Comparison of ENCODE assay signal across 1 cellular context in genomic region chr13:95247857-95248256, GRCh38.
A peak's percentile ranks its signal among the peaks of the same experiment; 100 is the strongest.
TF ChIP-seq lines count a peak whose summit lies in the region.

No MANE protein-coding gene starts in this region.

TF ChIP-seq in K562, 482 proteins besides CTCF, POLR2A, EP300 and RAD21 (continued from another document and continues in another):
- TF ChIP-seq CREB5 (CRISPR knock-in tag; IDR thresholded peaks at IDR 0.05) (no peak), GTF2A2 (tag; IDR thresholded peaks at IDR 0.05) (no peak), FOXJ2 (tag; IDR thresholded peaks at IDR 0.05) (no peak), KLF10 (CRISPR knock-in tag; IDR thresholded peaks at IDR 0.05) (no peak), ZNF133 (CRISPR knock-in tag; IDR thresholded peaks at IDR 0.05) (no peak), SMARCB1 (IDR thresholded peaks at IDR 0.05; ENCODE audit: insufficient read length, low read depth) (no peak), ZNF830 (CRISPR knock-in tag; IDR thresholded peaks at IDR 0.05) (no peak), MEF2D (tag; conservative IDR thresholded peaks at IDR 0.05; ENCODE audit: low read depth) (no peak), ZNF717 (CRISPR knock-in tag; IDR thresholded peaks at IDR 0.05) (no peak), SP1 (CRISPR knock-in tag; IDR thresholded peaks at IDR 0.05) (no peak), NKRF (IDR thresholded peaks at IDR 0.05; ENCODE audit: borderline replicate concordance) (no peak), SMARCE1 (IDR thresholded peaks at IDR 0.05) (no peak), ZFX (CRISPR knock-in tag; IDR thresholded peaks at IDR 0.05) (no peak), ZNF263 (CRISPR knock-in tag; IDR thresholded peaks at IDR 0.05; ENCODE audit: borderline replicate concordance) (no peak), NFIC (IDR thresholded peaks at IDR 0.05) (no peak), L3MBTL2 (IDR thresholded peaks at IDR 0.05) (no peak), TOE1 (IDR thresholded peaks at IDR 0.05; ENCODE audit: borderline replicate concordance) (0 out of 2 replicates have a peak, but pooled peaks have one; percentile 31), TOE1 (CRISPR knock-in tag; IDR thresholded peaks at IDR 0.05; ENCODE audit: borderline replicate concordance, low read depth) (no peak), GABPB2 (CRISPR knock-in tag; conservative IDR thresholded peaks at IDR 0.05) (no peak), ZNF77 (CRISPR knock-in tag; IDR thresholded peaks at IDR 0.05) (no peak), DEAF1 (CRISPR knock-in tag; IDR thresholded peaks at IDR 0.05) (no peak), ZNF740 (CRISPR knock-in tag; IDR thresholded peaks at IDR 0.05) (no peak), ZNF740 (tag; IDR thresholded peaks at IDR 0.05) (no peak), FOS (IDR thresholded peaks at IDR 0.05; ENCODE audit: extremely low read depth, insufficient read length) (no peak), PHF8 (IDR thresholded peaks at IDR 0.05; ENCODE audit: borderline replicate concordance, low read length) (no peak), JUND (IDR thresholded peaks at IDR 0.05; ENCODE audit: borderline replicate concordance, low read depth, low read length) (no peak; the same call in 1 of the 2 replicates), JUND (tag; IDR thresholded peaks at IDR 0.05; ENCODE audit: borderline replicate concordance, low read depth, low read length) (peak; percentile 15; the same call in 1 of the 3 replicates), XRCC3 (IDR thresholded peaks at IDR 0.05) (no peak), ZBTB40 (IDR thresholded peaks at IDR 0.05) (no peak), ZBTB40 (CRISPR knock-in tag; IDR thresholded peaks at IDR 0.05) (no peak), NFE2 (IDR thresholded peaks at IDR 0.05; ENCODE audit: low read depth) (no peak), ARNT (IDR thresholded peaks at IDR 0.05) (no peak), CHD4 (IDR thresholded peaks at IDR 0.05; ENCODE audit: insufficient read depth, insufficient replicate concordance, low read depth, low read length, poor library complexity, severe bottlenecking) (no peak), ARID1B (IDR thresholded peaks at IDR 0.05) (peak; percentile 80), BHLHE40 (IDR thresholded peaks at IDR 0.05; ENCODE audit: low read length) (no peak), ZNF589 (CRISPR knock-in tag; IDR thresholded peaks at IDR 0.05; ENCODE audit: low read depth) (no peak), HLTF (IDR thresholded peaks at IDR 0.05) (no peak), ZFP30 (CRISPR knock-in tag; IDR thresholded peaks at IDR 0.05; ENCODE audit: borderline replicate concordance) (no peak), WHSC1 (IDR thresholded peaks at IDR 0.05; ENCODE audit: low read length) (no peak), SFPQ (IDR thresholded peaks at IDR 0.05; ENCODE audit: low read depth, low read length) (no peak), MBD1 (CRISPR knock-in tag; IDR thresholded peaks at IDR 0.05) (no peak), ZBTB1 (CRISPR knock-in tag; IDR thresholded peaks at IDR 0.05; ENCODE audit: borderline replicate concordance, low read depth) (no peak), NCOR1 (IDR thresholded peaks at IDR 0.05) (peak; percentile 47; the same call in 1 of the 2 replicates), HNRNPL (IDR thresholded peaks at IDR 0.05; ENCODE audit: low read depth, low read length) (no peak), HDAC6 (IDR thresholded peaks at IDR 0.05; ENCODE audit: low read depth, low read length) (no peak), ATF1 (CRISPR knock-in tag; IDR thresholded peaks at IDR 0.05) (no peak), ATF1 (tag; IDR thresholded peaks at IDR 0.05) (no peak), TEAD4 (IDR thresholded peaks at IDR 0.05; ENCODE audit: low read length) (peak; percentile 72; the same call in 1 of the 2 replicates), TEAD4 (CRISPR knock-in tag; IDR thresholded peaks at IDR 0.05; ENCODE audit: borderline replicate concordance) (no peak), HOXB6 (CRISPR knock-in tag; IDR thresholded peaks at IDR 0.05; ENCODE audit: borderline replicate concordance) (no peak), TRIM24 (IDR thresholded peaks at IDR 0.05) (no peak), CEBPB (tag; IDR thresholded peaks at IDR 0.05) (no peak), LARP7 (IDR thresholded peaks at IDR 0.05) (no peak), CBX8 (IDR thresholded peaks at IDR 0.05; ENCODE audit: borderline replicate concordance, extremely low read depth, low read depth, low read length, poor library complexity, severe bottlenecking) (no peak)
